Comparison of ENCODE assay signal across 20 cellular contexts in the genomic region with DNA sequence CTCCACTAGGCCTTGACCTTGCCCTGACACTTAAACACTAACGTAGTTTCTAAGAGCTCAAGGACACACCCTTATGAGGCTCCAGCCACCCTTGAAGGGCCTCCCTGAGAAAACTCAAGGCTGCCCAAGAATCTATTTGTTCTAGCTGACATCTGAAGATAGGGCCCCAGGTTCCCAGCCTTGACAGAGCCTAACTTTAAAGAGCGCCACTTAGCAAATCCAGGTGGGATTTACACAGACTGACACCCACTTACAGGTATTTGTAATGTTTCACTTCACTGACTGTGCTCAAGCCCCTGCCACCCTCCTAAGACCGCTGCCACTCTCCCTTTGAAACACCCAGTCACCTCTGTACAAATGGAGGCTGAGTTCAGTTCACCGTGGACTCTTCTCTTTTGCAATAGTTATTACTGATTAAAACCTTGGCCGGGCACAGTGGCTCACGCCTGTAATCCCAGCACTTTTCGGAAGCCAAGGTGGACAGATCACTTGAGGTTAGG.
A peak's percentile ranks its signal among the peaks of the same experiment; 100 is the strongest.
DNase-seq lines count a peak whose midpoint lies in the region; ATAC-seq, FAIRE-seq and TF ChIP-seq lines count a peak whose summit lies in the region.
"Had no signal": no experiment of that assay in that cellular context is flagged by ENCODE, and none has a peak within 500 bp of the region (broad histone marks: within the 10 kb centered on the region; RNA-seq: fewer than 3 reads in every experiment).

No MANE protein-coding gene starts in this region.

- H3K9me3 ChIP-seq in HepG2 (ENCODE audit: low read length) (no peaks in the 10 kb centered on the region), pancreas (no peaks in the 10 kb centered on the region), mammary epithelial cell (replicated peaks; ENCODE audit: insufficient read depth, low read length) (no peaks in the 10 kb centered on the region)
- H3K9me3 ChIP-seq: A549 had no signal

- peak; percentile 56 for FAIRE-seq in HepG2 (lab: Jason Lieb, UNC)
- FAIRE-seq in pancreas (lab: Jason Lieb, UNC), result no peak
- FAIRE-seq: A549, GM12891 had no signal

- peaks cover 4% of the 10 kb centered on the region for H3K27me3 Mint-ChIP-seq in GM23338 (ENCODE audit: insufficient read depth, low read depth, poor library complexity)
- H3K27me3 Mint-ChIP-seq in stimulated activated naive CD8-positive, alpha-beta T cell treated with anti-CD3 and anti-CD28 coated beads, Interleukin-15, amount 100 ng/mL, for 72 hours, result no peaks in the 10 kb centered on the region
- H3K27me3 Mint-ChIP-seq: CD4-positive, CD25-positive, alpha-beta regulatory T cell had no signal

- TF ChIP-seq RAD21 in HepG2 (CRISPR knock-in tag; IDR thresholded peaks at IDR 0.05), result no peak

- H3K4me3 Mint-ChIP-seq in GM23338, result no peak overlapping the region
- H3K4me3 Mint-ChIP-seq in stimulated activated naive CD8-positive, alpha-beta T cell treated with anti-CD3 and anti-CD28 coated beads, Interleukin-15, amount 100 ng/mL, for 72 hours, result no peak overlapping the region
- H3K4me3 Mint-ChIP-seq: CD4-positive, CD25-positive, alpha-beta regulatory T cell had no signal

- no peak for TF ChIP-seq POLR2A in HepG2 (IDR thresholded peaks at IDR 0.05; ENCODE audit: insufficient read depth in 1 of 2, low read depth in 2 of 2, low read length in 2 of 2)

- peak overlapping the region; percentile 57 for H2AFZ ChIP-seq in GM23338
- no peak overlapping the region for H2AFZ ChIP-seq in HepG2 (ENCODE audit: low read length)
- no peak overlapping the region for H2AFZ ChIP-seq in mammary epithelial cell (ENCODE audit: low read depth, low read length)

- peak; percentile 55 for ATAC-seq in GM23338
- ATAC-seq in HepG2, result peak; percentile 92
- ATAC-seq in pancreas, result peak; percentile 65 to 88 (median 82)
- ATAC-seq in stimulated activated naive CD8-positive, alpha-beta T cell treated with anti-CD3 and anti-CD28 coated beads, Interleukin-15, amount 100 ng/mL, for 72 hours, result no peak
- ATAC-seq in esophagus mucosa, result no peak
- ATAC-seq: A549 had no signal

- H3K9ac ChIP-seq in HepG2 (ENCODE audit: insufficient read depth, low read depth, low read length) (peak overlapping the region; percentile 17; the same call in 1 of the 2 replicates), mammary epithelial cell (ENCODE audit: insufficient read depth, low read length) (no peak overlapping the region)

- in situ Hi-C loops in HepG2 (cut with HindIII; ENCODE audit: extremely low pct_ligation_motif_present, low pct_unique_long_range_greater_than_20kb) (no loop called here), mammary epithelial cell (cut with MboI; ENCODE audit: low sequenced_read_pairs in 2 of 2) (no loop called here)

- no peaks in the 10 kb centered on the region for H3K27me3 ChIP-seq in GM23338 (ENCODE audit: insufficient read depth)
- no peaks in the 10 kb centered on the region for H3K27me3 ChIP-seq in HepG2 (ENCODE audit: control insufficient read depth in 1 of 2, insufficient read depth in 2 of 2, low read length in 2 of 2)
- H3K27me3 ChIP-seq in pancreas, result no peaks in the 10 kb centered on the region
- H3K27me3 ChIP-seq in mammary epithelial cell (ENCODE audit: insufficient read depth, low read length), result no peaks in the 10 kb centered on the region

- H3K4me1 Mint-ChIP-seq in GM23338, result peaks cover 6% of the 10 kb centered on the region; the same call in 2 of the 3 replicates
- H3K4me1 Mint-ChIP-seq in stimulated activated naive CD8-positive, alpha-beta T cell treated with anti-CD3 and anti-CD28 coated beads, Interleukin-15, amount 100 ng/mL, for 72 hours, result peaks cover 8% of the 10 kb centered on the region

- H3K4me1 ChIP-seq in GM23338 (ENCODE audit: insufficient read depth) (no peaks in the 10 kb centered on the region), HepG2 (ENCODE audit: insufficient read depth, low read length) (peaks cover 51% of the 10 kb centered on the region), pancreas (peaks cover 8 to 21% (median 11%) of the 10 kb centered on the region in 3 donors), mammary epithelial cell (ENCODE audit: insufficient read depth, low read length) (no peaks in the 10 kb centered on the region)
- H3K4me1 ChIP-seq: A549 had no signal

- intact Hi-C loops in HepG2 (cut with micrococcal nuclease; ENCODE audit: unreplicated experiment) (no loop called here), pancreas (cut with DNase I) (no loop called here), mammary epithelial cell (cut with micrococcal nuclease) (no loop called here)

- dilution Hi-C loops in mammary epithelial cell (cut with HindIII; ENCODE audit: low sequenced_read_pairs), result no loop called here

- POLR2A ChIA-PET in HepG2 (lab: Yijun Ruan, JAX), result no interaction called here

- CTCF ChIA-PET in HepG2 (lab: Yijun Ruan, JAX; ENCODE audit: low intra/inter-chr PET ratio, low total read pairs), result no interaction called here
- CTCF ChIA-PET in mammary epithelial cell (lab: Charles Lee; ENCODE audit: low non-redundant PET), result no interaction called here

- no peak overlapping the region for H3K4me2 ChIP-seq in GM23338
- peak overlapping the region; percentile 42 for H3K4me2 ChIP-seq in HepG2 (ENCODE audit: low read depth, low read length)
- no peak overlapping the region for H3K4me2 ChIP-seq in mammary epithelial cell (ENCODE audit: insufficient read depth, low read depth, low read length)
- H3K4me2 ChIP-seq: A549 had no signal

- peaks cover 12% of the 10 kb centered on the region for H3K36me3 Mint-ChIP-seq in GM23338 (ENCODE audit: low read depth)
- H3K36me3 Mint-ChIP-seq: CD4-positive, CD25-positive, alpha-beta regulatory T cell had no signal

- no peaks in the 10 kb centered on the region for H3K36me3 ChIP-seq in GM23338 (ENCODE audit: insufficient read depth)
- no peaks in the 10 kb centered on the region for H3K36me3 ChIP-seq in HepG2 (replicated peaks in 1 of 2; ENCODE audit: control insufficient read depth in 1 of 2, insufficient read depth in 2 of 2, low read length in 2 of 2)
- H3K36me3 ChIP-seq in pancreas, result no peaks in the 10 kb centered on the region
- H3K36me3 ChIP-seq in mammary epithelial cell (ENCODE audit: insufficient read depth, low read length), result no peaks in the 10 kb centered on the region

- H3K79me2 ChIP-seq in GM23338 (replicated peaks; ENCODE audit: insufficient read depth) (no peaks in the 10 kb centered on the region), HepG2 (ENCODE audit: insufficient read depth, low read length) (no peaks in the 10 kb centered on the region), mammary epithelial cell (ENCODE audit: insufficient read depth, low read length) (no peaks in the 10 kb centered on the region)

- TF ChIP-seq CTCF in GM23338 (conservative IDR thresholded peaks at IDR 0.05; ENCODE audit: low read depth in 2 of 2) (no peak), HepG2 (CRISPR knock-in tag; IDR thresholded peaks at IDR 0.05) (no peak; the same call in 1 of the 2 replicates), pancreas (IDR thresholded peaks at IDR 0.05) (no peak), mammary epithelial cell (conservative IDR thresholded peaks at IDR 0.05 in 1 of 2, IDR thresholded peaks at IDR 0.05 in 1 of 2; ENCODE audit: extremely low read depth in 1 of 2, insufficient read depth in 1 of 2, low read depth in 1 of 2, low read length in 2 of 2) (no peak)

- H3K27ac ChIP-seq in GM23338 (ENCODE audit: low read depth) (no peak overlapping the region), HepG2 (ENCODE audit: extremely low read length, insufficient read depth, low read length) (peak overlapping the region; percentile 48), pancreas (peak overlapping the region; percentile 8 to 61 (median 46)), mammary epithelial cell (ENCODE audit: insufficient read depth, low read depth, low read length) (no peak overlapping the region)
- H3K27ac ChIP-seq: A549, HL-60, RWPE1 had no signal

- no peak overlapping the region; the same call in 1 of the 2 replicates for H3K27ac Mint-ChIP-seq in GM23338
- H3K27ac Mint-ChIP-seq in stimulated activated naive CD8-positive, alpha-beta T cell treated with anti-CD3 and anti-CD28 coated beads, Interleukin-15, amount 100 ng/mL, for 72 hours, result no peak overlapping the region
- H3K27ac Mint-ChIP-seq: CD4-positive, CD25-positive, alpha-beta regulatory T cell had no signal

- no peaks in the 10 kb centered on the region for H3F3A ChIP-seq in GM23338 (replicated peaks; ENCODE audit: low read depth)

- no peaks in the 10 kb centered on the region for H3K9me2 ChIP-seq in GM23338 (ENCODE audit: insufficient read depth)

- WGBS in HepG2 (ENCODE audit: low lambda C conversion rate), result 6% methylated on average over 7 of the region's 7 CpGs
- 31 to 38% methylated on average over 7 of the region's 7 CpGs for WGBS in pancreas, 2 donors
- 73% methylated on average over 7 of the region's 7 CpGs for WGBS in mammary epithelial cell (ENCODE audit: low coverage, missing lambda C conversion rate)

- H3K9me3 Mint-ChIP-seq in GM23338, result peaks cover 15% of the 10 kb centered on the region; the same call in 2 of the 3 replicates
- H3K9me3 Mint-ChIP-seq in stimulated activated naive CD8-positive, alpha-beta T cell treated with anti-CD3 and anti-CD28 coated beads, Interleukin-15, amount 100 ng/mL, for 72 hours, result peaks cover 0 to 9% of the 10 kb centered on the region in 2 donors

- H3K4me3 ChIP-seq in GM23338 (no peak overlapping the region), HepG2 (replicated peaks in 1 of 3; ENCODE audit: insufficient read depth in 1 of 3, low read depth in 2 of 3, low read length in 3 of 3) (no peak overlapping the region), pancreas (no peak overlapping the region), mammary epithelial cell (replicated peaks in 1 of 3; ENCODE audit: insufficient read depth in 1 of 3, low read depth in 2 of 3, low read length in 3 of 3) (no peak overlapping the region)
- H3K4me3 ChIP-seq: A549 had no signal

- peak; percentile 32 for DNase-seq in GM23338 (ENCODE audit: low spot score)
- peak; percentile 14 for DNase-seq in amniotic epithelial cell (ENCODE audit: low read depth)
- peak; percentile 61 for DNase-seq in HepG2 (ENCODE audit: low spot score)
- peak in 4 of 6 donors; percentile 36 to 74 (median 62) for DNase-seq in pancreas
- no peak for DNase-seq in stimulated activated naive CD8-positive, alpha-beta T cell treated with anti-CD3 and anti-CD28 coated beads, Interleukin-15, amount 100 ng/mL, for 72 hours
- DNase-seq in hypothalamus (lab: John Stamatoyannopoulos, UW), result no peak
- DNase-seq in mammary epithelial cell, result no peak
- DNase-seq: AML-193; Calu3; CD4-positive, CD25-positive, alpha-beta regulatory T cell; KBM-7; NCI-H1092; NCI-H2107; NCI-H226; NCI-H526 treated with DMSO at 0.1 percent for 48 hours had no signal

- TF ChIP-seq EP300 in HepG2 (IDR thresholded peaks at IDR 0.05; ENCODE audit: low read depth in 2 of 2, low read length in 2 of 2) (peak in 1 of 2 experiments; percentile 16; a peak in 1 of 4 replicates), HepG2 (CRISPR knock-in tag; IDR thresholded peaks at IDR 0.05; ENCODE audit: borderline replicate concordance) (no peak)

- BruUV-seq in HepG2 (replicated peaks; lab: Mats Ljungman, UMichigan) (no TSS peak), mammary epithelial cell (replicated peaks; lab: Mats Ljungman, UMichigan) (no TSS peak)

- H4K20me1 ChIP-seq in GM23338 (replicated peaks; ENCODE audit: insufficient read depth) (no peaks in the 10 kb centered on the region), HepG2 (ENCODE audit: insufficient read depth, low read length) (no peaks in the 10 kb centered on the region), mammary epithelial cell (ENCODE audit: insufficient read depth, low read length) (no peaks in the 10 kb centered on the region)

Comparison
In these comparisons a context has a peak if more than half of its experiments do, and no peak if none do; other contexts are left out.
1. ATAC-seq: peak in GM23338 (single experiment), HepG2 (single experiment) and pancreas (4 of 4); none in stimulated activated naive CD8-positive, alpha-beta T cell treated with anti-CD3 and anti-CD28 coated beads, Interleukin-15, amount 100 ng/mL, for 72 hours (single experiment) and esophagus mucosa (single experiment).
2. DNase-seq: peak in GM23338 (single experiment), amniotic epithelial cell (single experiment), HepG2 (single experiment) and pancreas (4 of 6); none in stimulated activated naive CD8-positive, alpha-beta T cell treated with anti-CD3 and anti-CD28 coated beads, Interleukin-15, amount 100 ng/mL, for 72 hours (0 of 2), hypothalamus (0 of 51) and mammary epithelial cell (single experiment).
3. H3K27ac ChIP-seq: peak in HepG2 (single experiment) and pancreas (4 of 4); none in GM23338 (single experiment) and mammary epithelial cell (single experiment).